In genomic region chrX:1534321-1535168, GRCh38 we compare ENCODE assay signal across 8 cellular contexts. TPM values are rescaled to one million over a fixed set of nuclear protein-coding genes. Genes with fewer than 3 reads are reported as not detected.
A peak's percentile ranks its signal among the peaks of the same experiment; 100 is the strongest.
DNase-seq lines count a peak whose midpoint lies in the region; ATAC-seq lines count a peak whose summit lies in the region.
"Had no signal": no experiment of that assay in that cellular context is flagged by ENCODE, and none has a peak within 500 bp of the region (broad histone marks: within the 10 kb centered on the region; RNA-seq: fewer than 3 reads in every experiment).

No MANE protein-coding gene starts in this region.

- peaks cover 27% of the 10 kb centered on the region for H3K36me3 ChIP-seq in KOPT-K1 (ENCODE audit: insufficient read depth, low read length)

- no peaks in the 10 kb centered on the region for H3K36me3 Mint-ChIP-seq in natural killer cell treated with Interleukin-12 subunit alpha and Interleukin-12 subunit beta and Interleukin-15 and Interleukin-18, amount 100 ng/mL, for 72 hours

- peak overlapping the region; percentile 94 for H3K27ac ChIP-seq in KOPT-K1 (ENCODE audit: low read depth, low read length, poor library complexity, severe bottlenecking)

- H3K27me3 Mint-ChIP-seq in natural killer cell treated with Interleukin-12 subunit alpha and Interleukin-12 subunit beta and Interleukin-15 and Interleukin-18, amount 100 ng/mL, for 72 hours: no peaks in the 10 kb centered on the region

- peak; percentile 24 for ATAC-seq in GM19463 (IDR thresholded peaks at IDR 0.05; ENCODE audit: unreplicated experiment)
- peak in 1 of 2 donors; percentile 36 for ATAC-seq in natural killer cell treated with Interleukin-12 subunit alpha and Interleukin-12 subunit beta and Interleukin-15 and Interleukin-18, amount 100 ng/mL, for 72 hours
- ATAC-seq in GM19467 (IDR thresholded peaks at IDR 0.05; ENCODE audit: unreplicated experiment): no peak

- DNase-seq in activated CD8-positive, alpha-beta memory T cell treated with anti-CD3 and anti-CD28 coated beads, Interleukin-2, amount 50 U/mL, for 4 hours: peak; percentile 39
- no peak for DNase-seq in natural killer cell treated with Interleukin-12 subunit alpha and Interleukin-12 subunit beta and Interleukin-15 and Interleukin-18, amount 100 ng/mL, for 72 hours (ENCODE audit: low spot score)
- DNase-seq in cortex of kidney (lab: John Stamatoyannopoulos, UW): no peak
- DNase-seq in NCI-H2107 (lab: John Stamatoyannopoulos, UW): no peak

- H3K4me3 Mint-ChIP-seq in natural killer cell treated with Interleukin-12 subunit alpha and Interleukin-12 subunit beta and Interleukin-15 and Interleukin-18, amount 100 ng/mL, for 72 hours: peak overlapping the region; percentile 90

- no peaks in the 10 kb centered on the region for H3K9me3 Mint-ChIP-seq in natural killer cell treated with Interleukin-12 subunit alpha and Interleukin-12 subunit beta and Interleukin-15 and Interleukin-18, amount 100 ng/mL, for 72 hours

- peaks cover 16 to 24% of the 10 kb centered on the region in 2 donors for H3K4me1 Mint-ChIP-seq in natural killer cell treated with Interleukin-12 subunit alpha and Interleukin-12 subunit beta and Interleukin-15 and Interleukin-18, amount 100 ng/mL, for 72 hours (ENCODE audit: low read depth in 2 of 2)

- peak overlapping the region; percentile 98 to 99 for H3K27ac Mint-ChIP-seq in natural killer cell treated with Interleukin-12 subunit alpha and Interleukin-12 subunit beta and Interleukin-15 and Interleukin-18, amount 100 ng/mL, for 72 hours

- no peaks in the 10 kb centered on the region for H3K9me3 ChIP-seq in KOPT-K1 (ENCODE audit: insufficient read depth, low read length, poor library complexity, severe bottlenecking)

RNA-seq across cellular contexts. Expression of gene P2RY8, which starts 2.4 kb away (rescaled TPM):
- total RNA-seq in natural killer cell treated with Interleukin-12 subunit alpha and Interleukin-12 subunit beta and Interleukin-15 and Interleukin-18, amount 100 ng/mL, for 72 hours: 10 to 100 TPM; 19.5 to 59.1 TPM
- total RNA-seq: RPMI7951 had no signal

RNA-seq across cellular contexts. Expression of gene AKAP17A, which starts 56.9 kb away (rescaled TPM):
- 10 to 100 TPM; 74.3 to 98.4 TPM for total RNA-seq in natural killer cell treated with Interleukin-12 subunit alpha and Interleukin-12 subunit beta and Interleukin-15 and Interleukin-18, amount 100 ng/mL, for 72 hours
